Comparison of ENCODE assay signal across 1 cellular context in genomic region chr17:39939588-39940419, GRCh38.
A peak's percentile ranks its signal among the peaks of the same experiment; 100 is the strongest.
TF ChIP-seq lines count a peak whose summit lies in the region.

No MANE protein-coding gene starts in this region.

TF ChIP-seq in K562, 482 proteins besides CTCF, POLR2A, EP300 and RAD21 (continued from another document and continues in another):
- TF ChIP-seq MLLT1 (IDR thresholded peaks at IDR 0.05) (0 out of 4 replicates have a peak, but pooled peaks of 1 of the 2 experiments have one; percentile 53), RHOXF2B (CRISPR knock-in tag; conservative IDR thresholded peaks at IDR 0.05) (no peak), CSDE1 (IDR thresholded peaks at IDR 0.05) (no peak), MEIS2 (IDR thresholded peaks at IDR 0.05; ENCODE audit: partially characterized antibody) (peak; percentile 25), ZNF707 (CRISPR knock-in tag; conservative IDR thresholded peaks at IDR 0.05) (no peak), RERE (CRISPR knock-in tag; IDR thresholded peaks at IDR 0.05; ENCODE audit: borderline replicate concordance) (no peak), ATF1 (CRISPR knock-in tag; IDR thresholded peaks at IDR 0.05) (no peak), ATF1 (tag; IDR thresholded peaks at IDR 0.05) (peak; percentile 68), ATF7 (IDR thresholded peaks at IDR 0.05) (peak; percentile 82), ATF3 (IDR thresholded peaks at IDR 0.05) (peak; percentile 86), ATF3 (CRISPR knock-in tag; conservative IDR thresholded peaks at IDR 0.05) (0 out of 2 replicates have a peak, but pooled peaks have one; percentile 52), ERF (CRISPR knock-in tag; IDR thresholded peaks at IDR 0.05) (no peak), CBX3 (IDR thresholded peaks at IDR 0.05; ENCODE audit: borderline replicate concordance in 1 of 2, low read length in 2 of 2) (no peak), GABPB1 (CRISPR knock-in tag; IDR thresholded peaks at IDR 0.05) (no peak), PBX2 (CRISPR knock-in tag; IDR thresholded peaks at IDR 0.05; ENCODE audit: low read depth) (no peak), PBX2 (tag; conservative IDR thresholded peaks at IDR 0.05; ENCODE audit: low read depth) (0 out of 2 replicates have a peak, but pooled peaks have one; percentile 11), MNT (conservative IDR thresholded peaks at IDR 0.05) (no peak), CEBPB (tag; IDR thresholded peaks at IDR 0.05) (no peak), ASH1L (IDR thresholded peaks at IDR 0.05; ENCODE audit: borderline replicate concordance, low read depth, partially characterized antibody) (no peak), ZNF212 (CRISPR knock-in tag; IDR thresholded peaks at IDR 0.05) (no peak), HEY1 (CRISPR knock-in tag; IDR thresholded peaks at IDR 0.05; ENCODE audit: borderline replicate concordance) (no peak), ZNF274 (IDR thresholded peaks at IDR 0.05; ENCODE audit: borderline replicate concordance, low read depth, low read length) (no peak), ZNF395 (CRISPR knock-in tag; IDR thresholded peaks at IDR 0.05) (no peak), BCOR (IDR thresholded peaks at IDR 0.05) (no peak), ARID2 (IDR thresholded peaks at IDR 0.05) (no peak), POU5F1 (IDR thresholded peaks at IDR 0.05; ENCODE audit: borderline replicate concordance, low read depth, low read length, partially characterized antibody) (no peak), PHB2 (IDR thresholded peaks at IDR 0.05; ENCODE audit: low read depth) (no peak), SMARCA4 (IDR thresholded peaks at IDR 0.05) (peak; percentile 45), GTF2F1 (IDR thresholded peaks at IDR 0.05; ENCODE audit: low read depth, low read length) (no peak), HINFP (tag; conservative IDR thresholded peaks at IDR 0.05; ENCODE audit: low read depth) (no peak; the same call in 1 of the 2 replicates), HMG20B (CRISPR knock-in tag; IDR thresholded peaks at IDR 0.05) (no peak), TEAD1 (CRISPR knock-in tag; IDR thresholded peaks at IDR 0.05) (no peak), HDAC2 (IDR thresholded peaks at IDR 0.05) (0 out of 2 replicates have a peak, but pooled peaks have one; percentile 60), LEF1 (IDR thresholded peaks at IDR 0.05) (peak; percentile 65; the same call in 1 of the 2 replicates), NONO (IDR thresholded peaks at IDR 0.05; ENCODE audit: low read depth in 2 of 2, low read length in 1 of 2) (no peak), MYC (IDR thresholded peaks at IDR 0.05; ENCODE audit: low read depth, low read length) (no peak), MYC (CRISPR knock-in tag; IDR thresholded peaks at IDR 0.05; ENCODE audit: borderline replicate concordance, low read depth) (no peak), MCM2 (IDR thresholded peaks at IDR 0.05; ENCODE audit: low read depth) (no peak), ZNF75A (CRISPR knock-in tag; IDR thresholded peaks at IDR 0.05) (peak; percentile 73; the same call in 1 of the 2 replicates), ZSCAN32 (CRISPR knock-in tag; IDR thresholded peaks at IDR 0.05) (no peak), KLF6 (CRISPR knock-in tag; IDR thresholded peaks at IDR 0.05; ENCODE audit: borderline replicate concordance) (no peak), NFYB (IDR thresholded peaks at IDR 0.05; ENCODE audit: extremely low read depth, insufficient read length) (no peak), KDM5B (IDR thresholded peaks at IDR 0.05; ENCODE audit: insufficient replicate concordance, low read depth, low read length) (no peak), NBN (IDR thresholded peaks at IDR 0.05; ENCODE audit: low read depth) (no peak), SMARCA5 (IDR thresholded peaks at IDR 0.05) (peak; percentile 65; the same call in 1 of the 2 replicates), HNRNPUL1 (IDR thresholded peaks at IDR 0.05; ENCODE audit: low read length) (no peak), ADNP (tag; IDR thresholded peaks at IDR 0.05) (no peak), RBM14 (IDR thresholded peaks at IDR 0.05; ENCODE audit: borderline replicate concordance, insufficient read depth, low read depth, low read length) (no peak), BHLHE40 (IDR thresholded peaks at IDR 0.05; ENCODE audit: low read length) (no peak), HIVEP1 (CRISPR knock-in tag; IDR thresholded peaks at IDR 0.05) (no peak), COPS2 (conservative IDR thresholded peaks at IDR 0.05) (no peak), FOXA3 (CRISPR knock-in tag; conservative IDR thresholded peaks at IDR 0.05 in 1 of 2, IDR thresholded peaks at IDR 0.05 in 1 of 2) (0 out of 4 replicates have a peak, but pooled peaks of 1 of the 2 experiments have one; percentile 33), DEAF1 (CRISPR knock-in tag; IDR thresholded peaks at IDR 0.05) (no peak), NFATC3 (IDR thresholded peaks at IDR 0.05) (no peak), SNRNP70 (optimal IDR thresholded peaks at IDR 0.05; ENCODE audit: low read depth, low read length) (no peak), ZNF253 (CRISPR knock-in tag; conservative IDR thresholded peaks at IDR 0.05) (no peak), ZNF224 (CRISPR knock-in tag; IDR thresholded peaks at IDR 0.05) (no peak), TBL1XR1 (IDR thresholded peaks at IDR 0.05; ENCODE audit: low read length in 2 of 2) (no peak), NR1H2 (CRISPR knock-in tag; IDR thresholded peaks at IDR 0.05) (no peak), SMARCB1 (IDR thresholded peaks at IDR 0.05; ENCODE audit: insufficient read length, low read depth) (no peak), C11orf30 (IDR thresholded peaks at IDR 0.05; ENCODE audit: low read depth) (peak; percentile 70)
